ENCODE assay signal across 1 cellular context in the genomic region with DNA sequence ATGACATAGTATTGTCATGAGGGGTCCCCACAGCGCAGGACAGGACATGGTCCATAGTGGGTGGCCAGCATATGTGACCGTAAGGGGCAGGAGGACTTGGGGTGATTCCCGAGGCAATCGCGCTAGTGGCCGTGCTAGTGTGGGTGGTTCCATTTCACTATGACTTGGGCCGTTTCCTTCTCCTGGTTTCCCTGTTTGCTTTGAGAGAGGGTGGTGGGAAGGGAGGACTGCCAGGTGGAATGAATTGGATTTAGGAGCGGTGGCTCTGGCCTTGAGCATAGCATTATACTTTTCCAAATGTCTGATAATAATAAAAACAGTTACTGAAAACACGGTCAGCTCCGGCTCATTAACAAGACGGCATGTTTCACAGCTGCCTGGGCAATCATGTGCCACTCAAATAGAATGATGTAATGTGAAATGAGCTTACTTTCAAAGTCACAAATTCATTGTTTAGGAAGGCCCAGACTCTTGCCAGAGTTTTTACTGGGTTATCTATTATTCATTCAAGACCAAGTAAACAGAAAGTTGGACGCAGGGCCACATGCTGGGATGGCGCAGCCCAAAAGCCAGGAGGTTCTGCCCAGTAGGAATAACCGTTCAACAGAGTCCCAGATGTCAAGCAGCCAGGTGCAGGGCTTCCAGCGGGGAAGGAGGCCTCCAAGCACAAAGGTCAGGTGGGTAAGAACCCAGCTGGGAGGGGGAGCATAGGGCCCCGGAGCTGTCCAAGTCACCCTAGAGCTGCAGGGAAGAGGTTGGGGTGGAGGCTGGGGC.
TF ChIP-seq lines count a peak whose summit lies in the region.

No MANE protein-coding gene starts in this region.

TF ChIP-seq in HepG2, 621 proteins besides CTCF, POLR2A, EP300 and RAD21:
- no peak for TF ChIP-seq GATAD2A (CRISPR knock-in tag; IDR thresholded peaks at IDR 0.05)
- no peak for TF ChIP-seq SATB2 (CRISPR knock-in tag; IDR thresholded peaks at IDR 0.05)
- TF ChIP-seq MZF1 (CRISPR knock-in tag; IDR thresholded peaks at IDR 0.05; ENCODE audit: borderline replicate concordance), result no peak
